In genomic region chr19:15431396-15432017, GRCh38 we compare ENCODE assay signal across 8 cellular contexts. TPM values are rescaled to one million over a fixed set of nuclear protein-coding genes. Genes with fewer than 3 reads are reported as not detected.
DNase-seq lines count a peak whose midpoint lies in the region; ATAC-seq and TF ChIP-seq lines count a peak whose summit lies in the region.

No MANE protein-coding gene starts in this region.

- ATAC-seq in HG03565 (IDR thresholded peaks at IDR 0.05; ENCODE audit: unreplicated experiment): no peak

- H3K27ac Mint-ChIP-seq in Calu3 (ENCODE audit: unreplicated experiment) (peak overlapping the region; percentile 91), osteocyte (ENCODE audit: unreplicated experiment) (peak overlapping the region; percentile 85)

- H3K9me3 Mint-ChIP-seq in Calu3 (ENCODE audit: low read depth, unreplicated experiment) (no peaks in the 10 kb centered on the region), osteocyte (ENCODE audit: unreplicated experiment) (no peaks in the 10 kb centered on the region)

- no peaks in the 10 kb centered on the region for H3K9me2 ChIP-seq in PC-9 (ENCODE audit: insufficient read depth)

- H3K36me3 Mint-ChIP-seq in Calu3 (ENCODE audit: insufficient read depth, unreplicated experiment) (peaks cover 30% of the 10 kb centered on the region), osteocyte (ENCODE audit: unreplicated experiment) (peaks cover 11% of the 10 kb centered on the region)

- DNase-seq in Calu3 (no peak), PC-9 (no peak), erythroblast (lab: John Stamatoyannopoulos, UW) (peak; percentile 35 to 40), osteocyte (ENCODE audit: extremely low spot score, unreplicated experiment) (no peak), CD1c-positive myeloid dendritic cell (ENCODE audit: extremely low spot score) (no peak)
- DNase-seq in central memory CD4-positive, alpha-beta T cell: no peak
- DNase-seq in stimulated activated CD4-positive, alpha-beta T cell treated with anti-CD3 and anti-CD28 coated beads, Interleukin-4, amount 100 ng/mL, for 1 hour: no peak

- no peak for TF ChIP-seq POLR2A in erythroblast (IDR thresholded peaks at IDR 0.05; ENCODE audit: low read length)

- intact Hi-C loops in Calu3 (cut with micrococcal nuclease; ENCODE audit: unreplicated experiment) (no loop called here), PC-9 (cut with micrococcal nuclease; ENCODE audit: unreplicated experiment) (no loop called here)

- H4K20me1 ChIP-seq in PC-9 (ENCODE audit: insufficient read depth): peaks cover 18% of the 10 kb centered on the region

- peaks cover 4% of the 10 kb centered on the region; the same call in 1 of the 2 replicates for H3K36me3 ChIP-seq in PC-9 (ENCODE audit: low read depth)

- peak overlapping the region; percentile 84 for H3K4me3 ChIP-seq in PC-9

- H3K4me2 ChIP-seq in PC-9: peak overlapping the region; percentile 96

- CTCF ChIA-PET in Calu3 (lab: Charles Lee) (no interaction called here), PC-9 (lab: Charles Lee) (no interaction called here)

- H3F3A ChIP-seq in PC-9 (ENCODE audit: insufficient read depth, low read depth): peaks cover 13% of the 10 kb centered on the region; the same call in 1 of the 2 replicates

- no peaks in the 10 kb centered on the region for H3K27me3 ChIP-seq in PC-9 (ENCODE audit: insufficient read depth, low read depth)

- BruUV-seq in Calu3 (replicated peaks; lab: Mats Ljungman, UMichigan) (TSS peak; percentile 83), PC-9 (replicated peaks; lab: Mats Ljungman, UMichigan) (TSS peak; percentile 66)

- H3K27me3 Mint-ChIP-seq in Calu3 (ENCODE audit: unreplicated experiment) (no peaks in the 10 kb centered on the region), osteocyte (ENCODE audit: unreplicated experiment) (no peaks in the 10 kb centered on the region)

- TF ChIP-seq CTCF in Calu3 (IDR thresholded peaks at IDR 0.05; ENCODE audit: unreplicated experiment) (no peak), PC-9 (conservative IDR thresholded peaks at IDR 0.05) (no peak), osteocyte (IDR thresholded peaks at IDR 0.05) (no peak)

- peaks cover 39% of the 10 kb centered on the region for H3K79me2 ChIP-seq in PC-9 (ENCODE audit: low read depth)

- H3K4me1 Mint-ChIP-seq in Calu3 (ENCODE audit: low read depth, unreplicated experiment) (peaks cover 18% of the 10 kb centered on the region), osteocyte (ENCODE audit: unreplicated experiment) (peaks cover 24% of the 10 kb centered on the region)

- H3K27ac ChIP-seq in PC-9: no peak overlapping the region

- H3K4me1 ChIP-seq in PC-9 (replicated peaks; ENCODE audit: insufficient read depth): peaks cover 12% of the 10 kb centered on the region

- H3K4me3 Mint-ChIP-seq in Calu3 (ENCODE audit: low read depth, unreplicated experiment) (peak overlapping the region; percentile 84), osteocyte (ENCODE audit: unreplicated experiment) (peak overlapping the region; percentile 95)

- POLR2A ChIA-PET in PC-9 (lab: Charles Lee; ENCODE audit: unreplicated experiment): no interaction called here

- no peak overlapping the region for H2AFZ ChIP-seq in PC-9

- no peaks in the 10 kb centered on the region for H3K9me3 ChIP-seq in PC-9 (ENCODE audit: insufficient read depth, low read depth)

RNA-seq across cellular contexts. Expression of gene AKAP8L, which starts 12.7 kb away (rescaled TPM):
- total RNA-seq in Calu3 (2022) (94.0 and 96.8 TPM in 2 replicates), PC-9 (2021) (49.9 and 62.4 TPM in 2 replicates), osteocyte (96.2 and 104 TPM in 2 replicates)

RNA-seq across cellular contexts. Expression of gene WIZ, which starts 18.2 kb away (rescaled TPM):
- 31.9 and 34.0 TPM in 2 replicates for total RNA-seq in Calu3 (2022)
- 27.3 and 31.6 TPM in 2 replicates for total RNA-seq in PC-9 (2021)
- 52.4 and 55.0 TPM in 2 replicates for total RNA-seq in osteocyte

RNA-seq across cellular contexts. Expression of gene RASAL3, which starts 32.8 kb away (rescaled TPM):
- total RNA-seq in Calu3 (2022) (not detected in 2 replicates), PC-9 (2021) (not detected in 2 replicates), osteocyte (not detected in 2 replicates)

RNA-seq across cellular contexts. Expression of gene PGLYRP2, which starts 47.8 kb away (rescaled TPM):
- total RNA-seq in Calu3 (2022) (not detected in 2 replicates), PC-9 (2021) (not detected in 2 replicates), osteocyte (not detected in 2 replicates)

RNA-seq across cellular contexts. Expression of gene AKAP8, which starts 51.9 kb away (rescaled TPM):
- total RNA-seq in Calu3 (2022): 35.8 and 38.0 TPM in 2 replicates
- total RNA-seq in PC-9 (2021): 39.5 and 43.4 TPM in 2 replicates
- total RNA-seq in osteocyte: 34.2 and 36.9 TPM in 2 replicates

Comparison
In these comparisons a context has a peak if more than half of its experiments do, and no peak if none do; other contexts are left out.
1. DNase-seq: peak in erythroblast (2 of 2); none in Calu3 (single experiment), PC-9 (0 of 2), osteocyte (single experiment), central memory CD4-positive, alpha-beta T cell (single experiment), stimulated activated CD4-positive, alpha-beta T cell treated with anti-CD3 and anti-CD28 coated beads, Interleukin-4, amount 100 ng/mL, for 1 hour (single experiment) and CD1c-positive myeloid dendritic cell (single experiment).